ENCODE assay signal across 9 cellular contexts in the genomic region with DNA sequence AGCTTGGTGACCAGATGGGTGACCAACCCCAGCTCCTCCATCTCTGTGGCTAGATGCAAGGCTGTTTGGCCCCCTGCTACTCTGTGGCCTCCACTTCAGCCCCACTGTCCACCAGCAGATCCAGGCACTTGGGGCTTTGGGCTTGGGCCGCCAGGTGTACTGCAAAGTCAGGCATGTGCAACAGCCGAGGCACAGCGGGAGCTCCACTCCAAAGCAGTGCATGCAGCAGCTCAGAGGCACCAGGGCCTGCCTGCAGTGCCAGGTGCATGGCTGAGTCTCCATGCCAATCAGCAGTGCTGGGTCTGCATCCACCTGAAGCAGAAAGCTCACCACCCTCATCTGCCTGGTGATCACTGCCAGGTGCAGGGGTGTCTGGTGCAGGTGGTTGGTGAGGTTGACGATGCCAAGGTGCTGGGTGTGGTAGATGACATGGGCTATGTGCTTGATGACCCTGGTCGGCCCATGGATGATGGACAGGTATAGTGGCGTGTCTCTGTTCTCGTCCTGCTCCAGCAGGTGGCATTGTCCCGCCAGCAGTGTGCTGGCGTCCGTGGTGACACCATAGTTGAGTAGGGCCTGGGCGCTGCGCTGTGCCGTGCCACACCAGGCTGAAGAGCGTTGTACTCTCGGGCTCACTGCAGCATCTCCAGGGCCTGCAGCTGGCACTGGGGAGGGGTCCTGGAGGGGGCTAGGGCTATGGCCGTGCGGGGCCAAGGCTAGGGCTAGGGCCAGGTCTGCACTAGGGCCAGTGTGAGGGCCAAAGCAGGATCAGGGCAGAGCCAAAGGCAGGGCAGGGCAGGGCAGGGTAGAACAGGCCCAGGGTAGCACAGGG. TPM values are rescaled to one million over a fixed set of nuclear protein-coding genes. Genes with fewer than 3 reads are reported as not detected.
A peak's percentile ranks its signal among the peaks of the same experiment; 100 is the strongest.
DNase-seq lines count a peak whose midpoint lies in the region; ATAC-seq and TF ChIP-seq lines count a peak whose summit lies in the region.
"Had no signal": no experiment of that assay in that cellular context is flagged by ENCODE, and none has a peak within 500 bp of the region (broad histone marks: within the 10 kb centered on the region; RNA-seq: fewer than 3 reads in every experiment).

No MANE protein-coding gene starts in this region.

- H3K27me3 ChIP-seq in liver (ENCODE audit: control insufficient read depth in 4 of 4, insufficient read depth in 4 of 4, low read length in 3 of 4): no peaks in the 10 kb centered on the region

- no peak overlapping the region for H3K9ac ChIP-seq in liver (ENCODE audit: low read depth in 1 of 2, low read length in 2 of 2)

- no peak overlapping the region for H3K4me3 ChIP-seq in liver (ENCODE audit: low read depth in 1 of 3, low read length in 3 of 3)

- ATAC-seq in GM19324 (IDR thresholded peaks at IDR 0.05; ENCODE audit: low FRiP score, unreplicated experiment): no peak
- no peak for ATAC-seq in GM19395 (IDR thresholded peaks at IDR 0.05; ENCODE audit: unreplicated experiment)

- 54% methylated on average over 17 of the region's 17 CpGs for WGBS in liver

- TF ChIP-seq CTCF in liver (IDR thresholded peaks at IDR 0.05; ENCODE audit: low read depth, low read length, missing input control): peak; percentile 55

- DNase-seq in GF-D8 (lab: John Stamatoyannopoulos, UW): peak; percentile 11
- DNase-seq in KBM-7: peak; percentile 61
- peak; percentile 12 for DNase-seq in SK-N-DZ (ENCODE audit: low spot score)
- DNase-seq in activated CD4-positive, alpha-beta T cell treated with anti-CD3 and anti-CD28 coated beads, Interleukin-2, amount 50 U/mL, for 4 hours: no peak
- no peak for DNase-seq in stimulated activated naive CD4-positive, alpha-beta T cell treated with Interleukin-2 at 50 U/mL for 16 hours (lab: John Stamatoyannopoulos, UW)

- H3K27ac ChIP-seq in liver (ENCODE audit: low read depth in 1 of 2, low read length in 2 of 2): no peak overlapping the region

- H3K4me1 ChIP-seq in liver (ENCODE audit: control insufficient read depth in 4 of 4, insufficient read depth in 4 of 4, low read length in 3 of 4): no peaks in the 10 kb centered on the region

- no peaks in the 10 kb centered on the region for H3K9me3 ChIP-seq in liver (ENCODE audit: control insufficient read depth in 4 of 4, low read length in 3 of 4)

- in situ Hi-C loops in KBM-7 (cut with MboI; ENCODE audit: low pct_unique_long_range_greater_than_20kb, low sequenced_read_pairs): loop anchor here (10.0 kb wide), 1 partner anchor 142 kb away; no protein-coding TSS in a partner anchor

- H3K36me3 ChIP-seq in liver (ENCODE audit: control insufficient read depth in 4 of 4, insufficient read depth in 3 of 4, low read depth in 1 of 4, low read length in 3 of 4): no peaks in the 10 kb centered on the region

- TF ChIP-seq RAD21 in liver (IDR thresholded peaks at IDR 0.05): peak; percentile 87 to 90

TF ChIP-seq in liver, 16 proteins besides CTCF, POLR2A, EP300 and RAD21:
- TF ChIP-seq, protein P1, sequence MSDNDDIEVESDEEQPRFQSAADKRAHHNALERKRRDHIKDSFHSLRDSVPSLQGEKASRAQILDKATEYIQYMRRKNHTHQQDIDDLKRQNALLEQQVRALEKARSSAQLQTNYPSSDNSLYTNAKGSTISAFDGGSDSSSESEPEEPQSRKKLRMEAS (IDR thresholded peaks at IDR 0.05): no peak
- TF ChIP-seq NR2F2 (IDR thresholded peaks at IDR 0.05) (no peak), FOXA1 (IDR thresholded peaks at IDR 0.05) (no peak), GABPA (IDR thresholded peaks at IDR 0.05 in 1 of 2, conservative IDR thresholded peaks at IDR 0.05 in 1 of 2) (no peak), TAF1 (conservative IDR thresholded peaks at IDR 0.05) (no peak)
- TF ChIP-seq, protein P2, sequence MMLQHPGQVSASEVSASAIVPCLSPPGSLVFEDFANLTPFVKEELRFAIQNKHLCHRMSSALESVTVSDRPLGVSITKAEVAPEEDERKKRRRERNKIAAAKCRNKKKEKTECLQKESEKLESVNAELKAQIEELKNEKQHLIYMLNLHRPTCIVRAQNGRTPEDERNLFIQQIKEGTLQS (IDR thresholded peaks at IDR 0.05): no peak

RNA-seq across cellular contexts. Expression of gene ANKRD62, which starts 1.0 kb away (rescaled TPM):
- polyA plus RNA-seq in SK-N-DZ (2014; cell fraction: cytosol; rRNA removed): 0.05 and 0.18 TPM in 2 replicates
- 0.09 and 0.13 TPM in 2 replicates for polyA plus RNA-seq in SK-N-DZ (2014; cell fraction: nucleus; rRNA removed)
- total RNA-seq in liver: under 1 TPM in 1 of 2 donors, not detected in 1; under 0.01 TPM
- not detected for polyA plus RNA-seq in liver
- total RNA-seq: lung microvascular endothelial cell had no signal

Comparison
In these comparisons a context has a peak if more than half of its experiments do, and no peak if none do; other contexts are left out.
1. DNase-seq: peak in GF-D8 (single experiment), KBM-7 (single experiment) and SK-N-DZ (single experiment); none in activated CD4-positive, alpha-beta T cell treated with anti-CD3 and anti-CD28 coated beads, Interleukin-2, amount 50 U/mL, for 4 hours (0 of 2) and stimulated activated naive CD4-positive, alpha-beta T cell treated with Interleukin-2 at 50 U/mL for 16 hours (single experiment).